10 cellular contexts compared by ENCODE assay signal in the genomic region with DNA sequence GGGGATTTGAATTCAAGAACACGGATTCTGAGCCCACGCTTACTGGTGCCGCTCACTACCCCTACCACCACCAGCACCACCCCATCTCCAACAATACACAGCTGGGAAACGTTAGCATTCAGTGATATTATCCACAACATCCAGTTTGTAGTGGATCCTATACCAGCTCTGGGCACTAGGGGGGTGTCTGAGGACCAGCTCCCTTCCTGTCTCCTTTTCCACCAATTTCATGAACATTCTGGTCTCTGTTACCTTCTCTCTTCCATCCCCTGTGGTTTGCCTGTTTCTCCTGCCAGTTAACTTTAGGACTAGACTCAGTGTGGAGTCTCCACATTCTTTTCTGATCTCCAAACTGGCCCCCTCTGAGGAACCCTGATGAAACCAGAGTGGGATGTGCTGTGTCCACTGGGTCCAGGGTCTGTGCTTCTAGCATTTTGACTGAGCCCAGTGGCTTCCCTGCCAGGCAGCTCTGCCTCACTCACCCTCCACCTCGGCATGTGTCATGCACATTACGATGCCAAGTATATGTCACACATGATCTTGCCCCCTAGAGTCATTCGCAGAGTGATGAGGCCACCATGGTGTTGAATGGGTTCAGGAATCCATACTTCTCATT.
A peak's percentile ranks its signal among the peaks of the same experiment; 100 is the strongest.
DNase-seq lines count a peak whose midpoint lies in the region; TF ChIP-seq lines count a peak whose summit lies in the region.
"Had no signal": no experiment of that assay in that cellular context is flagged by ENCODE, and none has a peak within 500 bp of the region (broad histone marks: within the 10 kb centered on the region; RNA-seq: fewer than 3 reads in every experiment).

No MANE protein-coding gene starts in this region.

- H3K9ac ChIP-seq in GM23248 (no peak overlapping the region), SK-N-SH (no peak overlapping the region)

- H3F3A ChIP-seq in GM23248 (ENCODE audit: insufficient read depth), result no peaks in the 10 kb centered on the region
- no peaks in the 10 kb centered on the region for H3F3A ChIP-seq in SK-N-SH (replicated peaks; ENCODE audit: insufficient read depth)

- H3K4me3 ChIP-seq in GM23248 (no peak overlapping the region), SK-N-SH (ENCODE audit: low read depth in 2 of 2, low read length in 1 of 2) (no peak overlapping the region)
- H3K4me3 ChIP-seq: adrenal gland had no signal

- POLR2A ChIA-PET in SK-N-SH (lab: Yijun Ruan, JAX), result no interaction called here

- TF ChIP-seq EP300 in SK-N-SH (IDR thresholded peaks at IDR 0.05; ENCODE audit: borderline replicate concordance in 1 of 2, low read depth in 1 of 2, low read length in 1 of 2), result no peak

- H3K4me1 ChIP-seq in GM23248 (ENCODE audit: insufficient read depth) (no peaks in the 10 kb centered on the region), SK-N-SH (ENCODE audit: control insufficient read depth in 1 of 2, insufficient read depth in 2 of 2, low read depth in 1 of 2, low read length in 1 of 2) (no peaks in the 10 kb centered on the region)
- H3K4me1 ChIP-seq: adrenal gland had no signal

- CTCF ChIA-PET in SK-N-SH (lab: Yijun Ruan, JAX), result interaction anchor here (0.9 to 1.8 kb wide), 10 partner anchors 11 to 209 kb away, joined by 3 to 11 read pairs (median 4); no protein-coding TSS in a partner anchor

- no peak for TF ChIP-seq RAD21 in SK-N-SH (IDR thresholded peaks at IDR 0.05; ENCODE audit: low read length)

- no peak overlapping the region for H3K27ac ChIP-seq in GM23248
- no peak overlapping the region for H3K27ac ChIP-seq in SK-N-SH (ENCODE audit: low read depth in 2 of 2, low read length in 1 of 2)
- H3K27ac ChIP-seq: adrenal gland had no signal

- no peaks in the 10 kb centered on the region for H3K79me2 ChIP-seq in GM23248 (ENCODE audit: insufficient read depth)
- H3K79me2 ChIP-seq in SK-N-SH (ENCODE audit: insufficient read depth), result no peaks in the 10 kb centered on the region

- H3K27me3 ChIP-seq in GM23248 (replicated peaks; ENCODE audit: insufficient read depth), result peaks cover 32% of the 10 kb centered on the region
- H3K27me3 ChIP-seq in SK-N-SH (ENCODE audit: insufficient read depth), result no peaks in the 10 kb centered on the region

- H3K36me3 ChIP-seq in GM23248 (ENCODE audit: low read depth) (no peaks in the 10 kb centered on the region), SK-N-SH (replicated peaks in 1 of 2; ENCODE audit: control insufficient read depth in 1 of 2, insufficient read depth in 2 of 2, low read length in 1 of 2) (no peaks in the 10 kb centered on the region)
- H3K36me3 ChIP-seq: adrenal gland had no signal

- no peaks in the 10 kb centered on the region for H3K9me3 ChIP-seq in GM23248 (ENCODE audit: low read depth)
- H3K9me3 ChIP-seq in SK-N-SH, result no peaks in the 10 kb centered on the region
- H3K9me3 ChIP-seq: adrenal gland had no signal

- DNase-seq in Ammon's horn (ENCODE audit: low spot score) (peak; percentile 8), GM23248 (peak; percentile 41), SK-N-SH (peak; percentile 60), iris pigment epithelial cell (ENCODE audit: low read depth) (peak; percentile 23), putamen (ENCODE audit: low spot score) (no peak), NCI-H510A treated with DMSO at 0.1 percent for 48 hours (lab: John Stamatoyannopoulos, UW) (no peak), NCI-H226 (no peak), DMS79 (lab: John Stamatoyannopoulos, UW) (no peak)
- DNase-seq: adrenal gland, T-helper 17 cell had no signal

- peak; percentile 45 for TF ChIP-seq CTCF in SK-N-SH (IDR thresholded peaks at IDR 0.05)

- no peak overlapping the region for H3K4me2 ChIP-seq in GM23248 (ENCODE audit: unreplicated experiment)
- no peak overlapping the region for H3K4me2 ChIP-seq in SK-N-SH

- no peaks in the 10 kb centered on the region for H3K9me2 ChIP-seq in GM23248 (ENCODE audit: insufficient read depth)
- H3K9me2 ChIP-seq in SK-N-SH, result no peaks in the 10 kb centered on the region

- in situ Hi-C loops in GM23248 (cut with MboI), result no loop called here

- 39 to 41% methylated on average over 7 of the region's 7 CpGs for WGBS in GM23248 (ENCODE audit: low coverage in 1 of 2, low lambda C conversion rate in 2 of 2, missing lambda C conversion rate in 2 of 2), 2 experiments
- 23% methylated on average over 7 of the region's 7 CpGs for WGBS in SK-N-SH (ENCODE audit: low lambda C conversion rate)

- H2AFZ ChIP-seq in GM23248 (no peak overlapping the region), SK-N-SH (ENCODE audit: low read depth) (no peak overlapping the region)

- no peaks in the 10 kb centered on the region for H4K20me1 ChIP-seq in GM23248 (ENCODE audit: insufficient read depth)
- no peaks in the 10 kb centered on the region for H4K20me1 ChIP-seq in SK-N-SH (ENCODE audit: insufficient read depth)

TF ChIP-seq in SK-N-SH, 30 proteins besides CTCF, POLR2A, EP300 and RAD21:
- TF ChIP-seq FOXJ3 (CRISPR knock-in tag; IDR thresholded peaks at IDR 0.05) (no peak), MAX (IDR thresholded peaks at IDR 0.05; ENCODE audit: low read depth) (no peak), TAF1 (IDR thresholded peaks at IDR 0.05; ENCODE audit: borderline replicate concordance, low read depth, low read length) (no peak), SMC3 (IDR thresholded peaks at IDR 0.05; ENCODE audit: low read depth, low read length) (no peak), RFX5 (IDR thresholded peaks at IDR 0.05; ENCODE audit: low read length) (no peak), REST (IDR thresholded peaks at IDR 0.05; ENCODE audit: low read depth, low read length) (no peak), TEAD4 (IDR thresholded peaks at IDR 0.05; ENCODE audit: borderline replicate concordance, insufficient read depth) (no peak), EZH2phosphoT487 (IDR thresholded peaks at IDR 0.05; ENCODE audit: borderline replicate concordance, low read depth) (no peak), FOSL2 (IDR thresholded peaks at IDR 0.05; ENCODE audit: borderline replicate concordance, low read depth) (no peak)

Comparison
In these comparisons a context has a peak if more than half of its experiments do, and no peak if none do; other contexts are left out.
1. DNase-seq: peak in Ammon's horn (single experiment), GM23248 (single experiment), SK-N-SH (single experiment) and iris pigment epithelial cell (single experiment); none in putamen (single experiment), NCI-H510A treated with DMSO at 0.1 percent for 48 hours (single experiment), NCI-H226 (single experiment) and DMS79 (single experiment).